ENCODE assay signal across 1 cellular context in genomic region chr20:23586735-23587525, GRCh38.
TF ChIP-seq lines count a peak whose summit lies in the region.

No MANE protein-coding gene starts in this region.

TF ChIP-seq in HepG2, 621 proteins besides CTCF, POLR2A, EP300 and RAD21 (continued from another document and continues in another):
- TF ChIP-seq NCOA2 (CRISPR knock-in tag; IDR thresholded peaks at IDR 0.05), result peak; percentile 32; the same call in 1 of the 2 replicates
- no peak for TF ChIP-seq ZNF282 (IDR thresholded peaks at IDR 0.05; ENCODE audit: partially characterized antibody)
- no peak for TF ChIP-seq SYNCRIP (IDR thresholded peaks at IDR 0.05; ENCODE audit: insufficient read depth, low read depth, low read length)
- TF ChIP-seq SIX4 (CRISPR knock-in tag; IDR thresholded peaks at IDR 0.05), result no peak
- no peak for TF ChIP-seq RARG (CRISPR knock-in tag; IDR thresholded peaks at IDR 0.05; ENCODE audit: low read depth)
- TF ChIP-seq, protein P1, sequence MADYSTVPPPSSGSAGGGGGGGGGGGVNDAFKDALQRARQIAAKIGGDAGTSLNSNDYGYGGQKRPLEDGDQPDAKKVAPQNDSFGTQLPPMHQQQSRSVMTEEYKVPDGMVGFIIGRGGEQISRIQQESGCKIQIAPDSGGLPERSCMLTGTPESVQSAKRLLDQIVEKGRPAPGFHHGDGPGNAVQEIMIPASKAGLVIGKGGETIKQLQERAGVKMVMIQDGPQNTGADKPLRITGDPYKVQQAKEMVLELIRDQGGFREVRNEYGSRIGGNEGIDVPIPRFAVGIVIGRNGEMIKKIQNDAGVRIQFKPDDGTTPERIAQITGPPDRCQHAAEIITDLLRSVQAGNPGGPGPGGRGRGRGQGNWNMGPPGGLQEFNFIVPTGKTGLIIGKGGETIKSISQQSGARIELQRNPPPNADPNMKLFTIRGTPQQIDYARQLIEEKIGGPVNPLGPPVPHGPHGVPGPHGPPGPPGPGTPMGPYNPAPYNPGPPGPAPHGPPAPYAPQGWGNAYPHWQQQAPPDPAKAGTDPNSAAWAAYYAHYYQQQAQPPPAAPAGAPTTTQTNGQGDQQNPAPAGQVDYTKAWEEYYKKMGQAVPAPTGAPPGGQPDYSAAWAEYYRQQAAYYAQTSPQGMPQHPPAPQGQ (CRISPR knock-in tag; IDR thresholded peaks at IDR 0.05; ENCODE audit: borderline replicate concordance), result no peak
- TF ChIP-seq RBFOX2 (IDR thresholded peaks at IDR 0.05; ENCODE audit: low read depth, low read length), result no peak
- TF ChIP-seq TBX3 (IDR thresholded peaks at IDR 0.05; ENCODE audit: borderline replicate concordance), result no peak
- TF ChIP-seq ZNF773 (CRISPR knock-in tag; IDR thresholded peaks at IDR 0.05; ENCODE audit: borderline replicate concordance), result 0 out of 2 replicates have a peak, but pooled peaks have one; percentile 30
- no peak for TF ChIP-seq PCBP1 (IDR thresholded peaks at IDR 0.05; ENCODE audit: borderline replicate concordance, low read depth, low read length)
- no peak; the same call in 1 of the 2 replicates for TF ChIP-seq SNAPC4 (CRISPR knock-in tag; IDR thresholded peaks at IDR 0.05)
- TF ChIP-seq ZBTB46 (CRISPR knock-in tag; IDR thresholded peaks at IDR 0.05; ENCODE audit: borderline replicate concordance), result no peak
- no peak for TF ChIP-seq NFE2L1 (CRISPR knock-in tag; IDR thresholded peaks at IDR 0.05; ENCODE audit: borderline replicate concordance)
- TF ChIP-seq POLR2AphosphoS2 (IDR thresholded peaks at IDR 0.05; ENCODE audit: low read depth, low read length), result no peak
- TF ChIP-seq ZNF547 (CRISPR knock-in tag; IDR thresholded peaks at IDR 0.05), result no peak; the same call in 1 of the 2 replicates
- TF ChIP-seq, protein P2, sequence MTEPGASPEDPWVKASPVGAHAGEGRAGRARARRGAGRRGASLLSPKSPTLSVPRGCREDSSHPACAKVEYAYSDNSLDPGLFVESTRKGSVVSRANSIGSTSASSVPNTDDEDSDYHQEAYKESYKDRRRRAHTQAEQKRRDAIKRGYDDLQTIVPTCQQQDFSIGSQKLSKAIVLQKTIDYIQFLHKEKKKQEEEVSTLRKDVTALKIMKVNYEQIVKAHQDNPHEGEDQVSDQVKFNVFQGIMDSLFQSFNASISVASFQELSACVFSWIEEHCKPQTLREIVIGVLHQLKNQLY (CRISPR knock-in tag; IDR thresholded peaks at IDR 0.05), result peak; percentile 92
- peak; percentile 79 for TF ChIP-seq HNF4A (CRISPR knock-in tag; IDR thresholded peaks at IDR 0.05)
- TF ChIP-seq FIP1L1 (IDR thresholded peaks at IDR 0.05; ENCODE audit: borderline replicate concordance, insufficient read depth, low read depth, low read length), result no peak
- TF ChIP-seq ZNF10 (CRISPR knock-in tag; IDR thresholded peaks at IDR 0.05; ENCODE audit: borderline replicate concordance, low read depth), result no peak
- TF ChIP-seq NFKB2 (CRISPR knock-in tag; IDR thresholded peaks at IDR 0.05; ENCODE audit: borderline replicate concordance), result no peak; the same call in 1 of the 2 replicates
- no peak for TF ChIP-seq ZNF326 (CRISPR knock-in tag; IDR thresholded peaks at IDR 0.05; ENCODE audit: borderline replicate concordance)
- TF ChIP-seq, protein P3, sequence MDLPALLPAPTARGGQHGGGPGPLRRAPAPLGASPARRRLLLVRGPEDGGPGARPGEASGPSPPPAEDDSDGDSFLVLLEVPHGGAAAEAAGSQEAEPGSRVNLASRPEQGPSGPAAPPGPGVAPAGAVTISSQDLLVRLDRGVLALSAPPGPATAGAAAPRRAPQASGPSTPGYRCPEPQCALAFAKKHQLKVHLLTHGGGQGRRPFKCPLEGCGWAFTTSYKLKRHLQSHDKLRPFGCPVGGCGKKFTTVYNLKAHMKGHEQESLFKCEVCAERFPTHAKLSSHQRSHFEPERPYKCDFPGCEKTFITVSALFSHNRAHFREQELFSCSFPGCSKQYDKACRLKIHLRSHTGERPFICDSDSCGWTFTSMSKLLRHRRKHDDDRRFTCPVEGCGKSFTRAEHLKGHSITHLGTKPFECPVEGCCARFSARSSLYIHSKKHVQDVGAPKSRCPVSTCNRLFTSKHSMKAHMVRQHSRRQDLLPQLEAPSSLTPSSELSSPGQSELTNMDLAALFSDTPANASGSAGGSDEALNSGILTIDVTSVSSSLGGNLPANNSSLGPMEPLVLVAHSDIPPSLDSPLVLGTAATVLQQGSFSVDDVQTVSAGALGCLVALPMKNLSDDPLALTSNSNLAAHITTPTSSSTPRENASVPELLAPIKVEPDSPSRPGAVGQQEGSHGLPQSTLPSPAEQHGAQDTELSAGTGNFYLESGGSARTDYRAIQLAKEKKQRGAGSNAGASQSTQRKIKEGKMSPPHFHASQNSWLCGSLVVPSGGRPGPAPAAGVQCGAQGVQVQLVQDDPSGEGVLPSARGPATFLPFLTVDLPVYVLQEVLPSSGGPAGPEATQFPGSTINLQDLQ (CRISPR knock-in tag; IDR thresholded peaks at IDR 0.05), result no peak
- TF ChIP-seq AKAP8 (CRISPR knock-in tag; IDR thresholded peaks at IDR 0.05), result 0 out of 2 replicates have a peak, but pooled peaks have one; percentile 58
- TF ChIP-seq HNF4G (IDR thresholded peaks at IDR 0.05; ENCODE audit: borderline replicate concordance, low read depth, low read length), result 0 out of 2 replicates have a peak, but pooled peaks have one; percentile 16
- no peak for TF ChIP-seq HNF4G (CRISPR knock-in tag; IDR thresholded peaks at IDR 0.05; ENCODE audit: borderline replicate concordance, low read depth)
- no peak for TF ChIP-seq ZNF737 (CRISPR knock-in tag; IDR thresholded peaks at IDR 0.05; ENCODE audit: borderline replicate concordance)
- TF ChIP-seq ZBTB43 (CRISPR knock-in tag; conservative IDR thresholded peaks at IDR 0.05), result peak; percentile 97
- TF ChIP-seq ZNF577 (CRISPR knock-in tag; IDR thresholded peaks at IDR 0.05; ENCODE audit: borderline replicate concordance, low read depth), result no peak
- TF ChIP-seq SMC3 (IDR thresholded peaks at IDR 0.05; ENCODE audit: low read length), result no peak
- TF ChIP-seq ZNF451 (CRISPR knock-in tag; IDR thresholded peaks at IDR 0.05), result no peak
- TF ChIP-seq, protein P4, sequence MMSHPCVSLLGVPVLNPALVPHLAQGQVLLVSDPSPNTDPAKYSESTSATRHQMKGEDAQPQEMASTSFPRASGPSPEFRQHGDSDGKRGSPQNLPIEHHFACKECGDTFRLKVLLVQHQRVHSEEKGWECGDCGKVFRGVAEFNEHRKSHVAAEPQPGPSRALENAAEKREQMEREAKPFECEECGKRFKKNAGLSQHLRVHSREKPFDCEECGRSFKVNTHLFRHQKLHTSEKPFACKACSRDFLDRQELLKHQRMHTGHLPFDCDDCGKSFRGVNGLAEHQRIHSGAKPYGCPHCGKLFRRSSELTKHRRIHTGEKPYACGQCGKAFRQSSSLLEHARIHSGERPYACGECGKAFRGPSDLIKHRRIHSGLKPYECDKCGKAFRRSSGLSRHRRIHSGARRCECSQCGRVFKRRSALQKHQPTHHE (CRISPR knock-in tag; IDR thresholded peaks at IDR 0.05; ENCODE audit: borderline replicate concordance), result no peak
- TF ChIP-seq, protein P5, sequence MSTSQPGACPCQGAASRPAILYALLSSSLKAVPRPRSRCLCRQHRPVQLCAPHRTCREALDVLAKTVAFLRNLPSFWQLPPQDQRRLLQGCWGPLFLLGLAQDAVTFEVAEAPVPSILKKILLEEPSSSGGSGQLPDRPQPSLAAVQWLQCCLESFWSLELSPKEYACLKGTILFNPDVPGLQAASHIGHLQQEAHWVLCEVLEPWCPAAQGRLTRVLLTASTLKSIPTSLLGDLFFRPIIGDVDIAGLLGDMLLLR (CRISPR knock-in tag; IDR thresholded peaks at IDR 0.05), result no peak
- no peak for TF ChIP-seq SRY (CRISPR knock-in tag; IDR thresholded peaks at IDR 0.05)
- TF ChIP-seq HCFC1 (IDR thresholded peaks at IDR 0.05; ENCODE audit: low read depth, low read length), result no peak
- TF ChIP-seq GABPA (IDR thresholded peaks at IDR 0.05; ENCODE audit: low read depth, low read length), result no peak
- TF ChIP-seq GABPA (CRISPR knock-in tag; IDR thresholded peaks at IDR 0.05; ENCODE audit: low read depth), result no peak
- TF ChIP-seq HES4 (CRISPR knock-in tag; IDR thresholded peaks at IDR 0.05; ENCODE audit: borderline replicate concordance), result 0 out of 2 replicates have a peak, but pooled peaks have one; percentile 25
- no peak for TF ChIP-seq ZNF770 (CRISPR knock-in tag; IDR thresholded peaks at IDR 0.05)
- TF ChIP-seq FOXJ3 (CRISPR knock-in tag; IDR thresholded peaks at IDR 0.05; ENCODE audit: borderline replicate concordance), result no peak
- peak; percentile 36; the same call in 1 of the 2 replicates for TF ChIP-seq RBAK (CRISPR knock-in tag; IDR thresholded peaks at IDR 0.05)
- no peak; the same call in 1 of the 2 replicates for TF ChIP-seq EHMT2 (IDR thresholded peaks at IDR 0.05; ENCODE audit: borderline replicate concordance, low read depth, low read length)
- no peak for TF ChIP-seq ZNF335 (CRISPR knock-in tag; IDR thresholded peaks at IDR 0.05)
- TF ChIP-seq, protein P6, sequence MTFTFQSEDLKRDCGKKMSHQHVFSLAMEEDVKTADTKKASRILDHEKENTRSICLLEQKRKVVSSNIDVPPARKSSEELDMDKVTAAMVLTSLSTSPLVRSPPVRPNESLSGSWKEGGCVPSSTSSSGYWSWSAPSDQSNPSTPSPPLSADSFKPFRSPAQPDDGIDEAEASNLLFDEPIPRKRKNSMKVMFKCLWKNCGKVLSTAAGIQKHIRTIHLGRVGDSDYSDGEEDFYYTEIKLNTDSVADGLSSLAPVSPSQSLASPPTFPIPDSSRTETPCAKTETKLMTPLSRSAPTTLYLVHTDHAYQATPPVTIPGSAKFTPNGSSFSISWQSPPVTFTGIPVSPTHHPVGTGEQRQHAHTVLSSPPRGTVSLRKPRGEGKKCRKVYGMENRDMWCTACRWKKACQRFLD (CRISPR knock-in tag; IDR thresholded peaks at IDR 0.05; ENCODE audit: borderline replicate concordance), result 0 out of 2 replicates have a peak, but pooled peaks have one; percentile 13
